In genomic region chr4:139177049-139177887, GRCh38 we compare ENCODE assay signal across 8 cellular contexts. TPM values are rescaled to one million over a fixed set of nuclear protein-coding genes. Genes with fewer than 3 reads are reported as not detected.
A peak's percentile ranks its signal among the peaks of the same experiment; 100 is the strongest.
DNase-seq lines count a peak whose midpoint lies in the region; ATAC-seq and TF ChIP-seq lines count a peak whose summit lies in the region.

TSS of gene ELF2 (minus strand) at chr4:139177218. CDS start at chr4:139137701, 39,517 bp downstream.

- H3K4me3 Mint-ChIP-seq in T-helper 1 cell treated with Interleukin-12 subunit alpha and Interleukin-12 subunit beta and Interleukin-4 antibody, amounts not matched to agents 30 μg/mL and 1 μg/mL, for 36 hours: peak within 1 kb of the TSS; percentile 93
- H3K4me3 Mint-ChIP-seq in progenitor cell of endocrine pancreas (ENCODE audit: low read depth): peak within 1 kb of the TSS; percentile 93

- H3K27me3 Mint-ChIP-seq in T-helper 1 cell treated with Interleukin-12 subunit alpha and Interleukin-12 subunit beta and Interleukin-4 antibody, amounts not matched to agents 30 μg/mL and 1 μg/mL, for 36 hours (ENCODE audit: low read depth): peaks cover 37% of the 10 kb centered on the region
- H3K27me3 Mint-ChIP-seq in progenitor cell of endocrine pancreas: no peaks in the 10 kb centered on the region

- H3K36me3 ChIP-seq in heart right ventricle (no peaks in the 10 kb centered on the region), upper lobe of left lung (no peaks in the 10 kb centered on the region)

- in situ Hi-C loops in GM13976 (cut with MboI; ENCODE audit: low sequenced_read_pairs, unreplicated experiment): no loop called here

- no peaks in the 10 kb centered on the region for H3K9me3 Mint-ChIP-seq in T-helper 1 cell treated with Interleukin-12 subunit alpha and Interleukin-12 subunit beta and Interleukin-4 antibody, amounts not matched to agents 30 μg/mL and 1 μg/mL, for 36 hours
- no peaks in the 10 kb centered on the region for H3K9me3 Mint-ChIP-seq in progenitor cell of endocrine pancreas (ENCODE audit: low read depth)

- peak within 1 kb of the TSS; percentile 98 to 100 (median 100) for H3K27ac ChIP-seq in heart right ventricle
- H3K27ac ChIP-seq in upper lobe of left lung: peak within 1 kb of the TSS; percentile 98 to 100 (median 100)

- H3K27ac Mint-ChIP-seq in T-helper 1 cell treated with Interleukin-12 subunit alpha and Interleukin-12 subunit beta and Interleukin-4 antibody, amounts not matched to agents 30 μg/mL and 1 μg/mL, for 36 hours: peak within 1 kb of the TSS; percentile 97
- peak within 1 kb of the TSS; percentile 99 for H3K27ac Mint-ChIP-seq in progenitor cell of endocrine pancreas

- peak in 1 of 4 donors; percentile 33 for TF ChIP-seq POLR2A in upper lobe of left lung (IDR thresholded peaks at IDR 0.05)

- no peak for TF ChIP-seq EP300 in upper lobe of left lung (IDR thresholded peaks at IDR 0.05)

- intact Hi-C loops in heart right ventricle (cut with DNase I): loop anchor here in 8 of 10 donors (2.0 to 10.0 kb wide), 11 partner anchors 72 to 145 kb away; partner anchors contain the start of genes NAA15 (in 4 of the 8) and NDUFC1 (in 1 of the 8)

- H3K4me1 ChIP-seq in heart right ventricle: peaks cover 0 to 42% (median 23%) of the 10 kb centered on the region in 9 donors
- H3K4me1 ChIP-seq in upper lobe of left lung: peaks cover 4 to 22% (median 15%) of the 10 kb centered on the region in 4 donors

- WGBS in heart right ventricle, 2 donors: 1% methylated on average over 47 to 84 of the region's 84 CpGs
- 0 to 1% methylated on average over 1 to 20 of the region's 84 CpGs for WGBS in upper lobe of left lung, 2 donors

- H3K4me3 ChIP-seq in heart right ventricle: peak within 1 kb of the TSS; percentile 79 to 100 (median 98)
- peak within 1 kb of the TSS; percentile 78 to 98 (median 90) for H3K4me3 ChIP-seq in upper lobe of left lung

- no peaks in the 10 kb centered on the region for H3K9me3 ChIP-seq in heart right ventricle
- no peaks in the 10 kb centered on the region for H3K9me3 ChIP-seq in upper lobe of left lung

- DNase-seq in GM13976 (ENCODE audit: low spot score) (peak; percentile 93), NCI-H1436 treated with DMSO at 0.1 percent for 48 hours (lab: John Stamatoyannopoulos, UW) (peak; percentile 35), amniotic epithelial cell (ENCODE audit: low read depth) (peak; percentile 87), heart right ventricle (peak; percentile 95), progenitor cell of endocrine pancreas (ENCODE audit: low spot score, unreplicated experiment) (peak; percentile 76), upper lobe of left lung (peak; percentile 97 to 98)

- H3K27me3 ChIP-seq in heart right ventricle (no peaks in the 10 kb centered on the region), upper lobe of left lung (no peaks in the 10 kb centered on the region)

- peaks cover 19% of the 10 kb centered on the region for H3K4me1 Mint-ChIP-seq in T-helper 1 cell treated with Interleukin-12 subunit alpha and Interleukin-12 subunit beta and Interleukin-4 antibody, amounts not matched to agents 30 μg/mL and 1 μg/mL, for 36 hours (ENCODE audit: low read depth)
- H3K4me1 Mint-ChIP-seq in progenitor cell of endocrine pancreas (ENCODE audit: low read depth): peaks cover 13% of the 10 kb centered on the region

- H3K36me3 Mint-ChIP-seq in T-helper 1 cell treated with Interleukin-12 subunit alpha and Interleukin-12 subunit beta and Interleukin-4 antibody, amounts not matched to agents 30 μg/mL and 1 μg/mL, for 36 hours (ENCODE audit: low read depth): no peaks in the 10 kb centered on the region
- H3K36me3 Mint-ChIP-seq in progenitor cell of endocrine pancreas (ENCODE audit: insufficient read depth): no peaks in the 10 kb centered on the region

- TF ChIP-seq CTCF in GM13976 (IDR thresholded peaks at IDR 0.05; ENCODE audit: borderline replicate concordance, control extremely low read depth, extremely low read depth, insufficient read depth, missing control alignments) (no peak), heart right ventricle (IDR thresholded peaks at IDR 0.05) (no peak), progenitor cell of endocrine pancreas (IDR thresholded peaks at IDR 0.05; ENCODE audit: unreplicated experiment) (no peak), upper lobe of left lung (IDR thresholded peaks at IDR 0.05) (peak in 1 of 6 experiments; percentile 6)

- ATAC-seq in HG02852 (IDR thresholded peaks at IDR 0.05; ENCODE audit: unreplicated experiment) (peak; percentile 40), heart right ventricle (peak; percentile 84 to 93 (median 89)), upper lobe of left lung (ENCODE audit: low FRiP score in 2 of 2) (peak; percentile 92 to 94)

RNA-seq across cellular contexts. Expression of gene ELF2, which starts in this region (rescaled TPM):
- total RNA-seq in heart right ventricle: 10 to 100 TPM; 31.9 to 43.5 (median 35.7) TPM
- polyA plus RNA-seq in heart right ventricle: 10 to 100 TPM; 13.3 to 15.8 TPM
- total RNA-seq in progenitor cell of endocrine pancreas: 51.5 and 56.5 TPM in 2 replicates
- total RNA-seq in upper lobe of left lung: 10 to 100 TPM; 34.5 to 87.0 (median 39.1) TPM

Comparison
In these comparisons a context has a peak if more than half of its experiments do, and no peak if none do; other contexts are left out.
1. Peak in every context shown above with its lines: DNase-seq, ATAC-seq, H3K4me3 ChIP-seq and H3K27ac ChIP-seq.
2. DNase-seq: peak in every context shown above with its lines; median percentile 98 in upper lobe of left lung; 95 in heart right ventricle; 93 in GM13976; 87 in amniotic epithelial cell; 76 in progenitor cell of endocrine pancreas; 35 in NCI-H1436 treated with DMSO at 0.1 percent for 48 hours.
3. ATAC-seq: peak in every context shown above with its lines; median percentile 93 in upper lobe of left lung; 89 in heart right ventricle; 40 in HG02852.